23 cellular contexts compared by ENCODE assay signal in the genomic region with DNA sequence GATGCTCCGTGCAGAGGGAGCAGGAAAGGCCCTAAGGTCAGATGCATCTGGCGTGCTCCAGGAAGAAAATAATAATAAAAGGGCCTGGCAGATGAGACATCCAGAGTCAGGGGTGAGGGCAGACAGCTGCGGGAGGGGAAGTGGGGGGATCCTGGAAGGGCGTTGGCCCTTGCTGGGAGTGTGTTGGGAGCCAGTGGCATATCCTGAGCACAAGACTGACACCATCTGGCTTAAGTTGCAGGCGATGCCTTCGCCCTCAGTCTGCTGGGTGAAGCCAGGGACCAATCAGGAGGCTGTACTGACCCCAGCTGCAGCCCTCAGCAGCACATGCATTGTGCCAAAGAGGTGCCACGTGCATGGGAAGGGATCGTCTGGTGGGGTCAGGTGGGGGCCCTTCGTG. TPM values are rescaled to one million over a fixed set of nuclear protein-coding genes. Genes with fewer than 3 reads are reported as not detected.
A peak's percentile ranks its signal among the peaks of the same experiment; 100 is the strongest.
DNase-seq lines count a peak whose midpoint lies in the region; ATAC-seq, FAIRE-seq and TF ChIP-seq lines count a peak whose summit lies in the region.
"Had no signal": no experiment of that assay in that cellular context is flagged by ENCODE, and none has a peak within 500 bp of the region (broad histone marks: within the 10 kb centered on the region; RNA-seq: fewer than 3 reads in every experiment).

No MANE protein-coding gene starts in this region.

- H3K9ac ChIP-seq in OCI-LY1 (ENCODE audit: low read length) = no peak overlapping the region
- H3K9ac ChIP-seq in K562 (ENCODE audit: insufficient read depth in 1 of 2, low read depth in 2 of 2, low read length in 2 of 2) = no peak overlapping the region
- H3K9ac ChIP-seq: KMS-11 had no signal

- peak; percentile 62 to 85; a peak in 4 of 6 replicates for ATAC-seq in A549
- peak; percentile 49 for ATAC-seq in K562

- H3K4me3 ChIP-seq in A549 (no peak overlapping the region), OCI-LY1 (ENCODE audit: low read depth, low read length, poor library complexity, severe bottlenecking) (no peak overlapping the region), K562 (no peak overlapping the region), esophagus muscularis mucosa (no peak overlapping the region)
- H3K4me3 ChIP-seq: adrenal gland, hepatocyte, sigmoid colon had no signal

- H3K36me3 ChIP-seq in OCI-LY1 (ENCODE audit: insufficient read depth, low read length) = no peaks in the 10 kb centered on the region
- no peaks in the 10 kb centered on the region for H3K36me3 ChIP-seq in K562 (ENCODE audit: control insufficient read depth, insufficient read depth, low read length)
- H3K36me3 ChIP-seq in esophagus muscularis mucosa = no peaks in the 10 kb centered on the region
- H3K36me3 ChIP-seq: adrenal gland, sigmoid colon had no signal

- in situ Hi-C loops in K562 (cut with MboI) = no loop called here

- no peaks in the 10 kb centered on the region for H3K9me2 ChIP-seq in OCI-LY1 (ENCODE audit: low read depth, low read length)

- H2AFZ ChIP-seq in OCI-LY1 (ENCODE audit: low read length) (no peak overlapping the region), K562 (ENCODE audit: low read depth, low read length) (0 out of 2 replicates have a peak overlapping the region, but pooled peaks have one; percentile 25)
- H2AFZ ChIP-seq: hepatocyte had no signal

- intact Hi-C loops in K562 (cut with micrococcal nuclease) = loop anchor here (2.0 kb wide), 1 partner anchor 282 kb away; no protein-coding TSS in a partner anchor
- intact Hi-C loops in esophagus muscularis mucosa (cut with DNase I) = loop anchor here (10.0 kb wide), 1 partner anchor 366 kb away; no protein-coding TSS in a partner anchor

- H3K27me3 ChIP-seq in OCI-LY1 (ENCODE audit: insufficient read depth, low read length) (no peaks in the 10 kb centered on the region; the same call in 1 of the 2 replicates), K562 (ENCODE audit: control insufficient read depth in 2 of 2, insufficient read depth in 2 of 2, low read length in 2 of 2) (no peaks in the 10 kb centered on the region), esophagus muscularis mucosa (peaks cover 0 to 63% (median 0%) of the 10 kb centered on the region in 4 donors)

- TF ChIP-seq RAD21 in A549 (conservative IDR thresholded peaks at IDR 0.05 in 1 of 2, IDR thresholded peaks at IDR 0.05 in 1 of 2) (peak; percentile 39 to 42; a peak in 3 of 5 replicates), K562 (CRISPR knock-in tag; conservative IDR thresholded peaks at IDR 0.05 in 1 of 2, IDR thresholded peaks at IDR 0.05 in 1 of 2) (peak; percentile 15 to 41; a peak in 3 of 4 replicates)

- no peaks in the 10 kb centered on the region for H3K79me2 ChIP-seq in OCI-LY1 (ENCODE audit: insufficient read depth, low read length)
- no peaks in the 10 kb centered on the region for H3K79me2 ChIP-seq in K562 (ENCODE audit: control insufficient read depth, insufficient read depth, low read length)
- H3K79me2 ChIP-seq: hepatocyte had no signal

- H3K4me2 ChIP-seq in A549 (no peak overlapping the region), OCI-LY1 (ENCODE audit: low read length) (no peak overlapping the region), K562 (ENCODE audit: insufficient read depth, low read length) (no peak overlapping the region)
- H3K4me2 ChIP-seq: hepatocyte, KMS-11 had no signal

- no TSS peak for BruUV-seq in K562 (replicated peaks; lab: Mats Ljungman, UMichigan)

- TF ChIP-seq POLR2A in A549 (IDR thresholded peaks at IDR 0.05; ENCODE audit: low read length) (no peak), K562 (conservative IDR thresholded peaks at IDR 0.05) (no peak), esophagus muscularis mucosa (IDR thresholded peaks at IDR 0.05; ENCODE audit: low read depth) (no peak)

- TF ChIP-seq EP300 in A549 (IDR thresholded peaks at IDR 0.05) (no peak), K562 (IDR thresholded peaks at IDR 0.05; ENCODE audit: low read length) (no peak), esophagus muscularis mucosa (IDR thresholded peaks at IDR 0.05) (no peak)

- DNase-seq in A549 (ENCODE audit: low read depth in 1 of 2, low spot score in 1 of 2) = peak in 1 of 2 experiments; percentile 56
- peak; percentile 37 for DNase-seq in ELR (ENCODE audit: low read depth)
- no peak for DNase-seq in K562 (ENCODE audit: extremely low read depth in 1 of 4, low spot score in 3 of 4)
- no peak for DNase-seq in frontal cortex (ENCODE audit: low spot score in 2 of 2)
- DNase-seq in esophagus muscularis mucosa (ENCODE audit: extremely low spot score) = no peak
- no peak for DNase-seq in RCC 7860 (ENCODE audit: low spot score)
- DNase-seq in GOT3 (lab: John Stamatoyannopoulos, UW) = no peak
- DNase-seq: activated effector memory CD4-positive, alpha-beta T cell treated with Interleukin-2 at 50 U/mL for 16 hours; adrenal gland; central memory CD4-positive, alpha-beta T cell; COR-L47; GF-D8; kidney glomerular epithelial cell; NCI-H1417 treated with DMSO at 0.1 percent for 48 hours; NCI-H2227 treated with DMSO at 0.1 percent for 48 hours; sigmoid colon; substantia nigra; SW 1271 had no signal

- H3F3A ChIP-seq in OCI-LY1 (ENCODE audit: insufficient read depth, low read length) = no peaks in the 10 kb centered on the region

- TF ChIP-seq CTCF in A549 (IDR thresholded peaks at IDR 0.05) (no peak; the same call in 2 of the 3 replicates), OCI-LY1 (IDR thresholded peaks at IDR 0.05; ENCODE audit: low read length) (no peak; the same call in 1 of the 2 replicates), K562 (IDR thresholded peaks at IDR 0.05 in 2 of 3, conservative IDR thresholded peaks at IDR 0.05 in 1 of 3; ENCODE audit: insufficient read depth in 2 of 3, low read depth in 1 of 3, low read length in 3 of 3) (peak in 2 of 3 experiments; percentile 6 to 37; a peak in 2 of 6 replicates), esophagus muscularis mucosa (IDR thresholded peaks at IDR 0.05) (no peak)

- POLR2A ChIA-PET in A549 (lab: Yijun Ruan, JAX) (no interaction called here), K562 (lab: Yijun Ruan, JAX) (interaction anchor here (0.6 kb wide), 2 partner anchors 56 to 290 kb away, joined by 3 read pairs; partner anchors contain the start of gene ZFP62)

- H3K9me3 ChIP-seq in A549 (no peaks in the 10 kb centered on the region), OCI-LY1 (ENCODE audit: low read length) (no peaks in the 10 kb centered on the region), K562 (replicated peaks; ENCODE audit: control insufficient read depth, insufficient read depth, low read depth, low read length) (no peaks in the 10 kb centered on the region), esophagus muscularis mucosa (no peaks in the 10 kb centered on the region)
- H3K9me3 ChIP-seq: adrenal gland, sigmoid colon had no signal

- WGBS in A549 (ENCODE audit: missing lambda C conversion rate) = 41% methylated on average over 9 of the region's 9 CpGs
- 16% methylated on average over 9 of the region's 9 CpGs for WGBS in K562 (ENCODE audit: insufficient coverage, low coverage, missing lambda C conversion rate)
- 29% methylated on average over 8 of the region's 9 CpGs for WGBS in esophagus muscularis mucosa

- FAIRE-seq in A549 (lab: Jason Lieb, UNC) (no peak), K562 (lab: Jason Lieb, UNC) (no peak), frontal cortex (lab: Jason Lieb, UNC) (no peak), RCC 7860 (lab: Jason Lieb, UNC) (no peak)

- H3K27ac ChIP-seq in A549 = no peak overlapping the region
- peak overlapping the region; percentile 56 for H3K27ac ChIP-seq in OCI-LY1 (ENCODE audit: low read depth, low read length, poor library complexity, severe bottlenecking)
- H3K27ac ChIP-seq in K562 (ENCODE audit: extremely low read depth, low read depth, low read length) = no peak overlapping the region
- no peak overlapping the region for H3K27ac ChIP-seq in esophagus muscularis mucosa (replicated peaks in 1 of 4)
- H3K27ac ChIP-seq: adrenal gland, hepatocyte, KMS-11, sigmoid colon had no signal

- H3K4me1 ChIP-seq in A549 (peaks cover 4% of the 10 kb centered on the region; the same call in 1 of the 3 replicates), OCI-LY1 (ENCODE audit: insufficient read depth, low read length, severe bottlenecking) (peaks cover 26% of the 10 kb centered on the region), K562 (replicated peaks in 1 of 2; ENCODE audit: control insufficient read depth in 2 of 2, insufficient read depth in 2 of 2, low read length in 2 of 2) (peaks cover 3 to 7% of the 10 kb centered on the region in 2 experiments; a peak in 2 of 5 replicates), esophagus muscularis mucosa (no peaks in the 10 kb centered on the region)
- H3K4me1 ChIP-seq: adrenal gland, sigmoid colon had no signal

- CTCF ChIA-PET in A549 (lab: Yijun Ruan, JAX) = interaction anchor here (1.7 to 3.9 kb wide), 5 partner anchors 9 to 282 kb away, joined by 4 to 24 read pairs (median 6); no protein-coding TSS in a partner anchor
- CTCF ChIA-PET in K562 (lab: Yijun Ruan, JAX; ENCODE audit: low intra/inter-chr PET ratio) = no interaction called here

- no peaks in the 10 kb centered on the region for H3K9me1 ChIP-seq in K562 (ENCODE audit: control insufficient read depth, insufficient read depth, low read length)

- H4K20me1 ChIP-seq in OCI-LY1 (ENCODE audit: insufficient read depth, low read length) = no peaks in the 10 kb centered on the region
- H4K20me1 ChIP-seq in K562 (replicated peaks; ENCODE audit: control insufficient read depth, insufficient read depth, low read length) = no peaks in the 10 kb centered on the region

RNA-seq across cellular contexts. Expression of gene OR2V2, which starts 3.8 kb away (rescaled TPM):
- not detected in 2 replicates for polyA plus RNA-seq in A549 (2011; rRNA removed)
- not detected in 2 replicates for polyA plus RNA-seq in A549 (2012; cell fraction: cytosol; rRNA removed)
- polyA plus RNA-seq in A549 (2012; cell fraction: nucleus; rRNA removed) = not detected in 2 replicates
- not detected in 3 replicates for polyA plus RNA-seq in A549 (2017; fragmentation: RNase III; extraction: RNeasy Plus Mini Kit Qiagen cat#74134 plus additional on column Dnase treatment)
- polyA minus RNA-seq in A549 (2011; rRNA and poly(A)+ RNA removed) = not detected in 2 replicates
- total RNA-seq in K562 (2011; cell fraction: chromatin; rRNA removed; ENCODE audit: low replicate concordance) = not detected in 2 replicates
- total RNA-seq in K562 (2011; cell fraction: nucleolus; rRNA removed) = not detected in 2 replicates
- total RNA-seq in K562 (2011; cell fraction: nucleoplasm; rRNA removed) = not detected in 2 replicates
- not detected in 2 replicates for total RNA-seq in K562 (2014; rRNA removed)
- total RNA-seq in K562 (2014; rRNA removed; fragmentation: Illumina TruSeq; extraction: Trizol) = not detected in 2 replicates
- not detected in 2 replicates for total RNA-seq in K562 (2015; rRNA removed; fragmentation: Illumina TruSeq; extraction: Trizol)
- not detected in 2 replicates for total RNA-seq in K562 (2021)
- not detected in 2 replicates for polyA plus RNA-seq in K562 (2011; rRNA removed)
- polyA plus RNA-seq in K562 (2011; cell fraction: cytosol; rRNA removed) = not detected in 2 replicates
- polyA plus RNA-seq in K562 (2011; cell fraction: nucleus; rRNA removed) = not detected in 2 replicates
- polyA plus RNA-seq in K562 (2012) = not detected in 2 replicates
- polyA plus RNA-seq in K562 (2014; fragmentation: Illumina TruSeq; extraction: Trizol) = not detected in 2 replicates
- under 1 TPM in 1 of 2 experiments, not detected in 1; 0.01 TPM for polyA plus RNA-seq in K562 (2014; fragmentation: Nextera tagmentation; extraction: Ambion mirVana)
- not detected in 2 replicates for polyA plus RNA-seq in K562 (2014; rRNA removed)
- polyA minus RNA-seq in K562 (2011; rRNA and poly(A)+ RNA removed) = not detected in 2 replicates
- not detected in 2 replicates for polyA minus RNA-seq in K562 (2011; cell fraction: cytosol; rRNA and poly(A)+ RNA removed)
- polyA minus RNA-seq in K562 (2011; cell fraction: nucleus; rRNA and poly(A)+ RNA removed) = not detected in 2 replicates
- total RNA-seq in frontal cortex = not detected
- total RNA-seq in esophagus muscularis mucosa = not detected
- total RNA-seq: activated CD8-positive, alpha-beta memory T cell treated with anti-CD3 and anti-CD28 coated beads for 36 hours; adrenal gland; hepatocyte; mononuclear cell; sigmoid colon had no signal
- polyA plus RNA-seq: adrenal gland, hepatocyte, sigmoid colon had no signal

RNA-seq across cellular contexts. Expression of gene OR2V1, which starts 20.2 kb away (rescaled TPM):
- polyA plus RNA-seq in A549 (2011; rRNA removed) (not detected in 2 replicates), A549 (2017; fragmentation: RNase III; extraction: RNeasy Plus Mini Kit Qiagen cat#74134 plus additional on column Dnase treatment) (not detected in 3 replicates), K562 (2011; rRNA removed) (0.05 and 0.15 TPM in 2 replicates), K562 (2014; fragmentation: Illumina TruSeq; extraction: Trizol) (0.10 TPM in 1 of 2 replicates, not detected in the other), K562 (2014; fragmentation: Nextera tagmentation; extraction: Ambion mirVana) (under 1 TPM; 0.15 to 0.28 TPM), K562 (2014; rRNA removed) (0.07 TPM in 1 of 2 replicates, not detected in the other)
- polyA plus RNA-seq in A549 (2012; cell fraction: cytosol; rRNA removed) = not detected in 2 replicates
- polyA plus RNA-seq in A549 (2012; cell fraction: nucleus; rRNA removed) = not detected in 2 replicates
- not detected in 2 replicates for polyA minus RNA-seq in A549 (2011; rRNA and poly(A)+ RNA removed)
- total RNA-seq in K562 (2011; cell fraction: chromatin; rRNA removed; ENCODE audit: low replicate concordance) = not detected in 2 replicates
- total RNA-seq in K562 (2011; cell fraction: nucleolus; rRNA removed) = not detected in 2 replicates
- total RNA-seq in K562 (2011; cell fraction: nucleoplasm; rRNA removed) = not detected in 2 replicates
- total RNA-seq in K562 (2014; rRNA removed) (0.08 TPM in 1 of 2 replicates, not detected in the other), K562 (2014; rRNA removed; fragmentation: Illumina TruSeq; extraction: Trizol) (0.04 TPM in 1 of 2 replicates, not detected in the other), K562 (2015; rRNA removed; fragmentation: Illumina TruSeq; extraction: Trizol) (not detected in 2 replicates), K562 (2021) (0.07 TPM in 1 of 2 replicates, not detected in the other), frontal cortex (not detected), esophagus muscularis mucosa (not detected)
- 0.03 TPM in 2 replicates for polyA plus RNA-seq in K562 (2011; cell fraction: cytosol; rRNA removed)
- polyA plus RNA-seq in K562 (2011; cell fraction: nucleus; rRNA removed) = not detected in 2 replicates
- 0.06 and 0.08 TPM in 2 replicates for polyA plus RNA-seq in K562 (2012)
- polyA minus RNA-seq in K562 (2011; rRNA and poly(A)+ RNA removed) = 0.12 TPM in 1 of 2 replicates, not detected in the other
- polyA minus RNA-seq in K562 (2011; cell fraction: cytosol; rRNA and poly(A)+ RNA removed) = not detected in 2 replicates
- polyA minus RNA-seq in K562 (2011; cell fraction: nucleus; rRNA and poly(A)+ RNA removed) = not detected in 2 replicates
- total RNA-seq: activated CD8-positive, alpha-beta memory T cell treated with anti-CD3 and anti-CD28 coated beads for 36 hours; adrenal gland; hepatocyte; mononuclear cell; sigmoid colon had no signal
- polyA plus RNA-seq: adrenal gland, hepatocyte, sigmoid colon had no signal

RNA-seq across cellular contexts. Expression of gene TRIM7, which starts 53.9 kb away (rescaled TPM):
- polyA plus RNA-seq in A549 (2011; rRNA removed) = 20.4 and 30.7 TPM in 2 replicates
- polyA plus RNA-seq in A549 (2012; cell fraction: cytosol; rRNA removed) = 27.2 and 28.7 TPM in 2 replicates
- 20.4 and 25.4 TPM in 2 replicates for polyA plus RNA-seq in A549 (2012; cell fraction: nucleus; rRNA removed)
- polyA plus RNA-seq in A549 (2017; fragmentation: RNase III; extraction: RNeasy Plus Mini Kit Qiagen cat#74134 plus additional on column Dnase treatment) = 21.8 to 23.2 TPM (median 23.1 TPM) in 3 replicates
- polyA minus RNA-seq in A549 (2011; rRNA and poly(A)+ RNA removed) = 5.3 and 5.6 TPM in 2 replicates
- 5.4 and 8.3 TPM in 2 replicates for total RNA-seq in K562 (2011; cell fraction: chromatin; rRNA removed; ENCODE audit: low replicate concordance)
- total RNA-seq in K562 (2011; cell fraction: nucleolus; rRNA removed) = 6.2 and 7.5 TPM in 2 replicates
- total RNA-seq in K562 (2011; cell fraction: nucleoplasm; rRNA removed) = 7.2 and 7.9 TPM in 2 replicates
- 12.9 and 13.8 TPM in 2 replicates for total RNA-seq in K562 (2014; rRNA removed)
- 8.4 and 11.7 TPM in 2 replicates for total RNA-seq in K562 (2014; rRNA removed; fragmentation: Illumina TruSeq; extraction: Trizol)
- total RNA-seq in K562 (2015; rRNA removed; fragmentation: Illumina TruSeq; extraction: Trizol) = 8.9 and 9.0 TPM in 2 replicates
- 10.3 and 12.4 TPM in 2 replicates for total RNA-seq in K562 (2021)
- 7.1 and 12.6 TPM in 2 replicates for polyA plus RNA-seq in K562 (2011; rRNA removed)
- polyA plus RNA-seq in K562 (2011; cell fraction: cytosol; rRNA removed) = 4.5 and 12.8 TPM in 2 replicates
- 8.4 and 8.9 TPM in 2 replicates for polyA plus RNA-seq in K562 (2011; cell fraction: nucleus; rRNA removed)
- 6.9 and 17.6 TPM in 2 replicates for polyA plus RNA-seq in K562 (2012)
- polyA plus RNA-seq in K562 (2014; fragmentation: Illumina TruSeq; extraction: Trizol) = 5.4 and 7.7 TPM in 2 replicates
- polyA plus RNA-seq in K562 (2014; fragmentation: Nextera tagmentation; extraction: Ambion mirVana) = 1 to 10 TPM; 2.6 to 3.2 TPM
- polyA plus RNA-seq in K562 (2014; rRNA removed) = 12.4 and 14.9 TPM in 2 replicates
- polyA minus RNA-seq in K562 (2011; rRNA and poly(A)+ RNA removed) = 3.3 and 4.2 TPM in 2 replicates
- polyA minus RNA-seq in K562 (2011; cell fraction: cytosol; rRNA and poly(A)+ RNA removed) = 3.4 and 4.1 TPM in 2 replicates
- 2.6 and 3.3 TPM in 2 replicates for polyA minus RNA-seq in K562 (2011; cell fraction: nucleus; rRNA and poly(A)+ RNA removed)
- total RNA-seq in frontal cortex = 2.0 TPM
- total RNA-seq in esophagus muscularis mucosa = 1 to 10 TPM; 2.1 to 5.8 (median 3.4) TPM
- total RNA-seq: hepatocyte had no signal

Comparison
In these comparisons a context has a peak if more than half of its experiments do, and no peak if none do; other contexts are left out.
1. CTCF ChIP-seq: peak in K562 (2 of 3); none in A549 (single experiment), OCI-LY1 (single experiment) and esophagus muscularis mucosa (0 of 3).
2. Of the 35 proteins assayed by ChIP-seq in both K562 and A549: peak only in K562: CTCF; only in A549: SMC3; in both: RAD21; in neither: 32.